In genomic region chr3:127899200-127899599, GRCh38 we compare ENCODE assay signal across 1 cellular context.
TF ChIP-seq lines count a peak whose summit lies in the region.

No MANE protein-coding gene starts in this region.

TF ChIP-seq in WTC11, 78 proteins besides CTCF, POLR2A, EP300 and RAD21 (continued from another document):
- TF ChIP-seq PRDM15 (CRISPR knock-in tag; IDR thresholded peaks at IDR 0.05) = no peak
- no peak for TF ChIP-seq NR2C2 (CRISPR knock-in tag; IDR thresholded peaks at IDR 0.05)
TF ChIP-seq in WTC11: peak in this region for 0.
